Comparison of ENCODE assay signal across 8 cellular contexts in the genomic region with DNA sequence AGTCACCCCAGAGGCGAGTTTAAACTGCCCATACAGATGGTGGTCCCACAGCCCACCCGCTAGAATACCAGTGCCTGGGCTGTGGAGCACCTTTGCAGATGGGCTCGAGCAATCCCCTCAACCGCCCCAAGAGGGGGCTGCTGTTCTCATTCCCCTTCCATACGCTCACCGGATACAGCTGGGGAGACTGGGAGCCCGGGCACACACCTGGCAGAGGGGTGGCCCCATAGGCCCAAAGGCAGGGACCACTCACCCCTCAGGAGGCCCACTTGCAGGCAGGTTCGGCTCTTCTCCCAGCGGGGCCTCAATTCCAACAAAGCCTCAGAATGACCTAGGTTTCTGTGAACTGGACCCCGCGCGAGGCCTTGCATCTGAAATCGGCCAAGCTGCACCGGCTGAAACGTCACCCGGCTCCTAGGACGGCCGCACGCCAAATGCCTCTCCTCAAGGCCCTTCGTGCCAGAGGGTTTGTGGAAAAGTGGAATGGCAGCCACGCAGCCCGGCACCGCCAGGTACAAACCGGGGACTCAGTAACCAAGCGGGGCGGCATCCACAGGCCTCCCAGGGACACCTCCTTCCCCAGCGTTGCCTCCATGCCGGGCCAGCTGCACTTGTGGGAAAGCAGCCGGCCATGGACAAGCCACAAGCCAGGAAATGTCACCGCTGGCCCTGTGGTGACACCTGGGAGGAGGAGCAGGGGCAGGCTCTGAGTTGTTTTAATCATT. TPM values are rescaled to one million over a fixed set of nuclear protein-coding genes. Genes with fewer than 3 reads are reported as not detected.
DNase-seq lines count a peak whose midpoint lies in the region; ATAC-seq, FAIRE-seq and TF ChIP-seq lines count a peak whose summit lies in the region.

No MANE protein-coding gene starts in this region.

- peak; percentile 56 for FAIRE-seq in endothelial cell of umbilical vein (lab: Jason Lieb, UNC)

- peak; percentile 59 to 76 for TF ChIP-seq CTCF in endothelial cell of umbilical vein (IDR thresholded peaks at IDR 0.05; ENCODE audit: extremely low read depth in 1 of 2, insufficient read depth in 1 of 2, low read depth in 1 of 2, low read length in 2 of 2)
- peak; percentile 83 for TF ChIP-seq CTCF in parathyroid adenoma (IDR thresholded peaks at IDR 0.05)

- DNase-seq in NCI-H82 (lab: John Stamatoyannopoulos, UW) (peak; percentile 44), NCI-H82 treated with DMSO at 0.1 percent for 48 hours (lab: John Stamatoyannopoulos, UW; ENCODE audit: unreplicated experiment) (no peak), endothelial cell of umbilical vein (ENCODE audit: low read depth, low spot score) (peak; percentile 44), SW 1271 (lab: John Stamatoyannopoulos, UW) (no peak), T-helper 2 cell (no peak)

- H3K4me1 ChIP-seq in endothelial cell of umbilical vein (ENCODE audit: control insufficient read depth, extremely low read depth, insufficient read depth, low read length), result no peaks in the 10 kb centered on the region
- peaks cover 54% of the 10 kb centered on the region for H3K4me1 ChIP-seq in parathyroid adenoma

- H3K27me3 ChIP-seq in endothelial cell of umbilical vein (ENCODE audit: control insufficient read depth in 2 of 2, insufficient read depth in 2 of 2, low read length in 2 of 2) (no peaks in the 10 kb centered on the region), parathyroid adenoma (ENCODE audit: control insufficient read depth, insufficient read depth, low read length) (no peaks in the 10 kb centered on the region)

- intact Hi-C loops in endothelial cell of umbilical vein (cut with micrococcal nuclease), result loop anchor here (1.0 kb wide), 2 partner anchors 19 to 43 kb away; no protein-coding TSS in a partner anchor

- dilution Hi-C loops in endothelial cell of umbilical vein (cut with MboI; ENCODE audit: extremely low pct_ligation_motif_present, low sequenced_read_pairs), result no loop called here

- TF ChIP-seq POLR2A in endothelial cell of umbilical vein (IDR thresholded peaks at IDR 0.05; ENCODE audit: low read depth, low read length), result no peak

- H3K9ac ChIP-seq in endothelial cell of umbilical vein (replicated peaks; ENCODE audit: extremely low read depth, insufficient read depth, low read length) (no peak overlapping the region), parathyroid adenoma (no peak overlapping the region)

- no TSS peak for BruUV-seq in endothelial cell of umbilical vein (replicated peaks; lab: Mats Ljungman, UMichigan)

- no peak overlapping the region for H2AFZ ChIP-seq in endothelial cell of umbilical vein (ENCODE audit: low read depth, low read length)
- H2AFZ ChIP-seq in parathyroid adenoma, result peak overlapping the region; percentile 66

- H3K79me2 ChIP-seq in endothelial cell of umbilical vein (ENCODE audit: control insufficient read depth, insufficient read depth, low read length) (peaks cover 55% of the 10 kb centered on the region), parathyroid adenoma (peaks cover 46% of the 10 kb centered on the region)

- H3K9me1 ChIP-seq in endothelial cell of umbilical vein (replicated peaks; ENCODE audit: control insufficient read depth, extremely low read depth, insufficient read depth, low read length), result no peaks in the 10 kb centered on the region

- ATAC-seq in SK-N-SH treated with all-trans-retinoic acid at 6 μM for 48 hours, result peak; percentile 78
- no peak for ATAC-seq in GM19467 (IDR thresholded peaks at IDR 0.05; ENCODE audit: unreplicated experiment)

- H3K9me3 ChIP-seq in endothelial cell of umbilical vein (replicated peaks; ENCODE audit: control insufficient read depth, insufficient read depth, low read length) (no peaks in the 10 kb centered on the region), parathyroid adenoma (ENCODE audit: control insufficient read depth, low read length) (no peaks in the 10 kb centered on the region)

- peaks cover 0 to 34% of the 10 kb centered on the region in 2 experiments for H3K36me3 ChIP-seq in endothelial cell of umbilical vein (ENCODE audit: control insufficient read depth in 2 of 2, extremely low read depth in 1 of 2, insufficient read depth in 2 of 2, low read length in 2 of 2)
- H3K36me3 ChIP-seq in parathyroid adenoma (ENCODE audit: control insufficient read depth, insufficient read depth, low read length), result no peaks in the 10 kb centered on the region

- H3K4me3 ChIP-seq in endothelial cell of umbilical vein (replicated peaks in 1 of 3; ENCODE audit: insufficient read depth in 1 of 3, low read depth in 1 of 3, low read length in 3 of 3), result no peak overlapping the region
- peak overlapping the region; percentile 6 for H3K4me3 ChIP-seq in parathyroid adenoma (ENCODE audit: low read depth, low read length)

- POLR2A ChIA-PET in endothelial cell of umbilical vein (lab: Charles Lee), result no interaction called here

- no peak overlapping the region for H3K4me2 ChIP-seq in endothelial cell of umbilical vein (ENCODE audit: insufficient read depth, low read length)
- peak overlapping the region; percentile 46 for H3K4me2 ChIP-seq in parathyroid adenoma (ENCODE audit: low read length)

- CTCF ChIA-PET in endothelial cell of umbilical vein (lab: Charles Lee), result interaction anchor here (0.5 to 3.9 kb wide), 13 partner anchors 10 to 511 kb away, joined by 3 to 34 read pairs (median 3); a partner anchor contains a TSS

- no peaks in the 10 kb centered on the region for H4K20me1 ChIP-seq in endothelial cell of umbilical vein (replicated peaks; ENCODE audit: control insufficient read depth, extremely low read depth, insufficient read depth, low read length)

- H3K27ac ChIP-seq in endothelial cell of umbilical vein (ENCODE audit: insufficient read depth, low read depth, low read length), result no peak overlapping the region
- peak overlapping the region; percentile 96 for H3K27ac ChIP-seq in parathyroid adenoma

TF ChIP-seq in SK-N-SH treated with all-trans-retinoic acid at 6 μM for 48 hours, 23 proteins besides CTCF, POLR2A, EP300 and RAD21 (continues in another document):
- TF ChIP-seq ZNF70 (CRISPR knock-in tag; IDR thresholded peaks at IDR 0.05) (no peak), ZFP3 (CRISPR knock-in tag; IDR thresholded peaks at IDR 0.05) (no peak), ESRRG (CRISPR knock-in tag; IDR thresholded peaks at IDR 0.05) (no peak), ZNF8 (CRISPR knock-in tag; IDR thresholded peaks at IDR 0.05) (no peak), ZNF565 (CRISPR knock-in tag; conservative IDR thresholded peaks at IDR 0.05; ENCODE audit: low read depth) (no peak)
- TF ChIP-seq, protein P1, sequence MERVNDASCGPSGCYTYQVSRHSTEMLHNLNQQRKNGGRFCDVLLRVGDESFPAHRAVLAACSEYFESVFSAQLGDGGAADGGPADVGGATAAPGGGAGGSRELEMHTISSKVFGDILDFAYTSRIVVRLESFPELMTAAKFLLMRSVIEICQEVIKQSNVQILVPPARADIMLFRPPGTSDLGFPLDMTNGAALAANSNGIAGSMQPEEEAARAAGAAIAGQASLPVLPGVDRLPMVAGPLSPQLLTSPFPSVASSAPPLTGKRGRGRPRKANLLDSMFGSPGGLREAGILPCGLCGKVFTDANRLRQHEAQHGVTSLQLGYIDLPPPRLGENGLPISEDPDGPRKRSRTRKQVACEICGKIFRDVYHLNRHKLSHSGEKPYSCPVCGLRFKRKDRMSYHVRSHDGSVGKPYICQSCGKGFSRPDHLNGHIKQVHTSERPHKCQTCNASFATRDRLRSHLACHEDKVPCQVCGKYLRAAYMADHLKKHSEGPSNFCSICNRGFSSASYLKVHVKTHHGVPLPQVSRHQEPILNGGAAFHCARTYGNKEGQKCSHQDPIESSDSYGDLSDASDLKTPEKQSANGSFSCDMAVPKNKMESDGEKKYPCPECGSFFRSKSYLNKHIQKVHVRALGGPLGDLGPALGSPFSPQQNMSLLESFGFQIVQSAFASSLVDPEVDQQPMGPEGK (CRISPR knock-in tag; IDR thresholded peaks at IDR 0.05; ENCODE audit: borderline replicate concordance), result no peak

TF ChIP-seq in endothelial cell of umbilical vein, 7 proteins besides CTCF, POLR2A, EP300 and RAD21:
- TF ChIP-seq POLR2AphosphoS5 (IDR thresholded peaks at IDR 0.05; ENCODE audit: insufficient read depth, low read depth, low read length) (no peak), GATA2 (IDR thresholded peaks at IDR 0.05; ENCODE audit: insufficient read depth, insufficient read length, low read depth, low read length) (no peak), JUN (IDR thresholded peaks at IDR 0.05; ENCODE audit: borderline replicate concordance, insufficient read depth, insufficient read length, low read depth) (no peak), EZH2 (IDR thresholded peaks at IDR 0.05; ENCODE audit: borderline replicate concordance, low read depth, low read length, severe bottlenecking) (no peak), FOS (IDR thresholded peaks at IDR 0.05; ENCODE audit: borderline replicate concordance, insufficient read depth, low read length) (no peak)
- TF ChIP-seq, protein P2, sequence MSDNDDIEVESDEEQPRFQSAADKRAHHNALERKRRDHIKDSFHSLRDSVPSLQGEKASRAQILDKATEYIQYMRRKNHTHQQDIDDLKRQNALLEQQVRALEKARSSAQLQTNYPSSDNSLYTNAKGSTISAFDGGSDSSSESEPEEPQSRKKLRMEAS (IDR thresholded peaks at IDR 0.05; ENCODE audit: insufficient read depth, insufficient read length), result no peak

RNA-seq across cellular contexts. Expression of a gene that starts 18.7 kb away (rescaled TPM):
- 79.2 and 84.8 TPM in 2 replicates for total RNA-seq in endothelial cell of umbilical vein
- 43.9 and 52.9 TPM in 2 replicates for polyA plus RNA-seq in endothelial cell of umbilical vein
- 32.5 and 45.8 TPM in 2 replicates for polyA plus RNA-seq in endothelial cell of umbilical vein (2011; cell fraction: cytosol; rRNA removed)
- 62.0 and 69.5 TPM in 2 replicates for polyA plus RNA-seq in endothelial cell of umbilical vein (2011; cell fraction: nucleus; rRNA removed)
- polyA plus RNA-seq in endothelial cell of umbilical vein (2012), result 37.9 and 50.9 TPM in 2 replicates
- polyA minus RNA-seq in endothelial cell of umbilical vein, result 34.3 and 51.6 TPM in 2 replicates
- 63.8 TPM for polyA minus RNA-seq in endothelial cell of umbilical vein (2011; cell fraction: cytosol; rRNA and poly(A)+ RNA removed)
- polyA minus RNA-seq in endothelial cell of umbilical vein (2011; cell fraction: nucleus; rRNA and poly(A)+ RNA removed), result 17.7 and 33.5 TPM in 2 replicates

Comparison
In these comparisons a context has a peak if more than half of its experiments do, and no peak if none do; other contexts are left out.
1. DNase-seq: peak in NCI-H82 (single experiment) and endothelial cell of umbilical vein (single experiment); none in NCI-H82 treated with DMSO at 0.1 percent for 48 hours (single experiment), SW 1271 (0 of 2) and T-helper 2 cell (0 of 5).